ENCODE assay signal across 17 cellular contexts in the genomic region with DNA sequence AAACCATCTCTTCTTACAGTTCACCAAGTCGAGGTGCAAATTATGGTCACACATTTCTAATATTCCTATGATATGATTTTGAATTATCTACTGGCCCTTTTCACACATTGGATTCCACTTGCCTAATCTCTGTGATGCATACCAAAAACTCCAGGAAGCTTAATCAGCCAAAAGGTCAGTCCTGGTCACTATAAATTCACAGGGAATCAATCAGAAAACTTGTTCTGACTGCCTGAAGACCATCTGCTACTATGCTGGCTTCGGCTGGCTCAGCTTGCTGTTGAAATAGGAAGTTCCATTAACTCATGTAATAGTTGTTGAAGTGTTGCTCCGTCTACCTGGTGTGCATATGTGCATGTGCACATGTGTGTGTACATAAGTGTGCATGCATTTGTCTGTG.
"Had no signal": no experiment of that assay in that cellular context is flagged by ENCODE, and none has a peak within 500 bp of the region (broad histone marks: within the 10 kb centered on the region; RNA-seq: fewer than 3 reads in every experiment).

No MANE protein-coding gene starts in this region.

- DNase-seq: activated CD4-positive, alpha-beta T cell treated with anti-CD3 and anti-CD28 coated beads, Interleukin-2, amount 10 ng/mL, durations not matched to agents 7 days and 5 days; activated CD4-positive, CD25-positive, alpha-beta regulatory T cell treated with anti-CD3 and anti-CD28 coated beads, Interleukin-2, amount 50 U/mL, for 72 hours; activated CD8-positive, alpha-beta T cell treated with anti-CD3 and anti-CD28 coated beads, Interleukin-2, amount 10 ng/mL, durations not matched to agents 7 days and 5 days; activated gamma-delta T cell; activated naive CD4-positive, alpha-beta T cell treated with anti-CD3 and anti-CD28 coated beads, Interleukin-2, amount 50 U/mL, for 16 hours; aorta; central memory CD4-positive, alpha-beta T cell; dorsolateral prefrontal cortex; left ventricle myocardium inferior; ovary; spleen; stimulated activated CD4-positive, alpha-beta T cell treated with anti-CD3 and anti-CD28 coated beads, Interleukin-4, amount 100 ng/mL, for 1 hour; stimulated activated naive CD4-positive, alpha-beta T cell; testis; trophoblast cell had no signal

- H3K4me3 ChIP-seq: dorsolateral prefrontal cortex, left ventricle myocardium inferior, ovary, prostate gland, spleen, testis, vagina had no signal

- ATAC-seq: activated CD8-positive, alpha-beta T cell treated with anti-CD3 and anti-CD28 coated beads, Interleukin-2, amount 10 ng/mL, durations not matched to agents 7 days and 5 days had no signal
